Comparison of ENCODE assay signal across 9 cellular contexts in genomic region chr20:6007529-6008103, GRCh38. TPM values are rescaled to one million over a fixed set of nuclear protein-coding genes. Genes with fewer than 3 reads are reported as not detected.
A peak's percentile ranks its signal among the peaks of the same experiment; 100 is the strongest.
DNase-seq lines count a peak whose midpoint lies in the region; ATAC-seq and TF ChIP-seq lines count a peak whose summit lies in the region.
"Had no signal": no experiment of that assay in that cellular context is flagged by ENCODE, and none has a peak within 500 bp of the region (broad histone marks: within the 10 kb centered on the region; RNA-seq: fewer than 3 reads in every experiment).

No MANE protein-coding gene starts in this region.

- POLR2A ChIA-PET in HCT116 (lab: Charles Lee) = no interaction called here
- POLR2A ChIA-PET in WTC11 (lab: Charles Lee) = no interaction called here

- peak overlapping the region; percentile 95 for H3K4me3 Mint-ChIP-seq in WTC11

- no peak overlapping the region for H3K27ac Mint-ChIP-seq in WTC11

- peaks cover 12% of the 10 kb centered on the region for H3K4me1 Mint-ChIP-seq in WTC11

- H3K9me2 ChIP-seq in HCT116 (ENCODE audit: insufficient read depth) = no peaks in the 10 kb centered on the region

- CTCF ChIA-PET in HCT116 (lab: Charles Lee) = no interaction called here
- CTCF ChIA-PET in WTC11 (lab: Charles Lee) = no interaction called here

- H3K36me3 Mint-ChIP-seq in WTC11 = peaks cover 28% of the 10 kb centered on the region

- H3K4me1 ChIP-seq in HCT116 (ENCODE audit: control insufficient read depth in 1 of 2, insufficient read depth in 2 of 2, low read length in 2 of 2) = peaks cover 11 to 18% of the 10 kb centered on the region in 2 experiments
- no peaks in the 10 kb centered on the region for H3K4me1 ChIP-seq in right cardiac atrium (ENCODE audit: control insufficient read depth, insufficient read depth, low read length)
- peaks cover 35% of the 10 kb centered on the region for H3K4me1 ChIP-seq in smooth muscle cell (ENCODE audit: low read depth)

- RAD21 ChIA-PET in HCT116 (lab: Charles Lee; ENCODE audit: low non-redundant PET in 1 of 2, low total read pairs in 2 of 2, uncharacterized antibody in 2 of 2, unreplicated experiment in 2 of 2) = no interaction called here

- WGBS in right cardiac atrium = 32% methylated on average over 3 of the region's 3 CpGs
- 63% methylated on average over 3 of the region's 3 CpGs for WGBS in smooth muscle cell (ENCODE audit: low lambda C conversion rate)

- H3K27ac ChIP-seq in HCT116 (ENCODE audit: low read depth, low read length) (no peak overlapping the region), right cardiac atrium (ENCODE audit: low read length) (peak overlapping the region; percentile 39), smooth muscle cell (ENCODE audit: low read depth) (peak overlapping the region; percentile 56)

- DNase-seq in HCT116 (ENCODE audit: low read depth, low spot score) (no peak), WTC11 (ENCODE audit: low spot score) (no peak), right cardiac atrium (no peak), smooth muscle cell (lab: John Stamatoyannopoulos, UW; ENCODE audit: unreplicated experiment) (no peak), superior temporal gyrus (ENCODE audit: extremely low spot score) (no peak)
- DNase-seq: activated CD8-positive, alpha-beta memory T cell treated with anti-CD3 and anti-CD28 coated beads, Interleukin-2, amount 50 U/mL, for 48 hours had no signal

- peak overlapping the region; percentile 88 for H3K9ac ChIP-seq in HCT116 (ENCODE audit: low read length)
- peak overlapping the region; percentile 72 for H3K9ac ChIP-seq in smooth muscle cell (ENCODE audit: low read depth)

- TF ChIP-seq CTCF in HCT116 (IDR thresholded peaks at IDR 0.05 in 2 of 3, conservative IDR thresholded peaks at IDR 0.05 in 1 of 3; ENCODE audit: borderline replicate concordance in 1 of 3, insufficient read depth in 1 of 3, low read depth in 2 of 3, low read length in 2 of 3) (no peak), WTC11 (IDR thresholded peaks at IDR 0.05) (no peak), smooth muscle cell (IDR thresholded peaks at IDR 0.05; ENCODE audit: borderline replicate concordance, insufficient read depth, poor library complexity, severe bottlenecking) (no peak)

- H3K79me2 ChIP-seq in HCT116 (ENCODE audit: insufficient read depth, low read length) (peaks cover 57% of the 10 kb centered on the region), smooth muscle cell (ENCODE audit: low read depth) (peaks cover 60% of the 10 kb centered on the region)

- intact Hi-C loops in HCT116 (cut with micrococcal nuclease) (no loop called here), right cardiac atrium (cut with DNase I) (no loop called here)

- H3F3A ChIP-seq in smooth muscle cell (ENCODE audit: low read depth) = peaks cover 5% of the 10 kb centered on the region

- H3K4me3 ChIP-seq in HCT116 (replicated peaks in 1 of 2; ENCODE audit: low read depth in 1 of 2, low read length in 2 of 2) (peak overlapping the region; percentile 71 to 73), right cardiac atrium (ENCODE audit: low read length) (peak overlapping the region; percentile 92), smooth muscle cell (peak overlapping the region; percentile 89)

- H3K27me3 Mint-ChIP-seq in WTC11 (ENCODE audit: low read depth) = no peaks in the 10 kb centered on the region

- H3K9me3 ChIP-seq in HCT116 (ENCODE audit: control insufficient read depth in 1 of 2, insufficient read depth in 1 of 2, low read depth in 1 of 2, low read length in 2 of 2) (no peaks in the 10 kb centered on the region), right cardiac atrium (ENCODE audit: control insufficient read depth, low read length) (no peaks in the 10 kb centered on the region), smooth muscle cell (replicated peaks; ENCODE audit: low read depth) (no peaks in the 10 kb centered on the region)

- peak overlapping the region; percentile 79 for H3K4me2 ChIP-seq in HCT116 (ENCODE audit: low read length)
- peak overlapping the region; percentile 98 for H3K4me2 ChIP-seq in smooth muscle cell

- no peaks in the 10 kb centered on the region for H3K27me3 ChIP-seq in HCT116 (ENCODE audit: insufficient read depth, low read length)
- H3K27me3 ChIP-seq in right cardiac atrium (ENCODE audit: control insufficient read depth, insufficient read depth) = no peaks in the 10 kb centered on the region
- H3K27me3 ChIP-seq in smooth muscle cell (ENCODE audit: low read depth) = no peaks in the 10 kb centered on the region

- no peak overlapping the region for H2AFZ ChIP-seq in HCT116 (ENCODE audit: low read depth, low read length, poor library complexity, severe bottlenecking)
- H2AFZ ChIP-seq in smooth muscle cell (ENCODE audit: low read depth) = no peak overlapping the region

- peaks cover 23 to 27% of the 10 kb centered on the region in 2 experiments; a peak in 3 of 4 replicates for H3K36me3 ChIP-seq in HCT116 (ENCODE audit: control insufficient read depth in 1 of 2, insufficient read depth in 2 of 2, low read length in 2 of 2)
- peaks cover 16% of the 10 kb centered on the region for H3K36me3 ChIP-seq in smooth muscle cell (ENCODE audit: low read depth)

- H3K9me3 Mint-ChIP-seq in WTC11 = no peaks in the 10 kb centered on the region

- no peak for TF ChIP-seq RAD21 in HCT116 (IDR thresholded peaks at IDR 0.05; ENCODE audit: low read depth)

- no peak for TF ChIP-seq POLR2A in HCT116 (IDR thresholded peaks at IDR 0.05; ENCODE audit: borderline replicate concordance, extremely low read depth, insufficient read depth, insufficient read length)

- H4K20me1 ChIP-seq in HCT116 (ENCODE audit: insufficient read depth) (no peaks in the 10 kb centered on the region; the same call in 1 of the 2 replicates), smooth muscle cell (ENCODE audit: low read depth) (peaks cover 58% of the 10 kb centered on the region)

- no peak for ATAC-seq in HCT116
- no peak for ATAC-seq in WTC11
- no peak for ATAC-seq in right cardiac atrium
- no peak for ATAC-seq in HG03520 (IDR thresholded peaks at IDR 0.05; ENCODE audit: unreplicated experiment)
- no peak for ATAC-seq in GM19397 (IDR thresholded peaks at IDR 0.05; ENCODE audit: unreplicated experiment)
- ATAC-seq in HG03135 (IDR thresholded peaks at IDR 0.05; ENCODE audit: unreplicated experiment) = no peak

- no TSS peak for BruUV-seq in HCT116 (replicated peaks; lab: Mats Ljungman, UMichigan)

TF ChIP-seq in HCT116, 20 proteins besides CTCF, POLR2A, EP300 and RAD21 (continues in another document):
- no peak for TF ChIP-seq EGR1 (IDR thresholded peaks at IDR 0.05; ENCODE audit: low read depth)
- no peak for TF ChIP-seq EZH2phosphoT487 (IDR thresholded peaks at IDR 0.05; ENCODE audit: borderline replicate concordance)
- no peak for TF ChIP-seq POLR2AphosphoS5 (IDR thresholded peaks at IDR 0.05; ENCODE audit: low read depth, low read length)
- no peak for TF ChIP-seq ZNF274 (IDR thresholded peaks at IDR 0.05; ENCODE audit: low read depth, low read length)
- TF ChIP-seq SRF (IDR thresholded peaks at IDR 0.05; ENCODE audit: low read depth) = no peak

TF ChIP-seq in WTC11, 78 proteins besides CTCF, POLR2A, EP300 and RAD21:
- TF ChIP-seq TEAD1 (CRISPR knock-in tag; IDR thresholded peaks at IDR 0.05) (no peak), ZNF317 (CRISPR knock-in tag; IDR thresholded peaks at IDR 0.05; ENCODE audit: borderline replicate concordance, low read depth) (no peak), IRF2 (CRISPR knock-in tag; IDR thresholded peaks at IDR 0.05; ENCODE audit: borderline replicate concordance, low read depth) (no peak), GABPB1 (CRISPR knock-in tag; IDR thresholded peaks at IDR 0.05) (peak; percentile 49; the same call in 1 of the 2 replicates)
TF ChIP-seq in WTC11: peak in this region for 1.

RNA-seq across cellular contexts. Expression of gene CRLS1, which starts 1.7 kb away (rescaled TPM):
- total RNA-seq in HCT116 (2021; ENCODE audit: unreplicated experiment) (36.7 TPM), WTC11 (2021) (36.1 to 44.0 TPM (median 36.8 TPM) in 3 replicates), right cardiac atrium (10 to 100 TPM; 75.2 to 99.0 (median 80.7) TPM), smooth muscle cell (55.6 and 76.3 TPM in 2 replicates)
- 24.3 and 27.8 TPM in 2 replicates for polyA plus RNA-seq in HCT116 (2012)
- polyA plus RNA-seq in right cardiac atrium (115 TPM), smooth muscle cell (43.6 and 50.9 TPM in 2 replicates)

RNA-seq across cellular contexts. Expression of gene LRRN4, which starts 46.2 kb away (rescaled TPM):
- total RNA-seq in HCT116 (2021; ENCODE audit: unreplicated experiment) (0.10 TPM), WTC11 (2021) (0.32 to 0.64 TPM (median 0.48 TPM) in 3 replicates), right cardiac atrium (under 1 TPM; 0.11 to 0.77 (median 0.39) TPM), smooth muscle cell (0.67 and 3.9 TPM in 2 replicates)
- polyA plus RNA-seq in HCT116 (2012) = 0.17 and 0.24 TPM in 2 replicates
- polyA plus RNA-seq in right cardiac atrium (0.05 TPM), smooth muscle cell (3.9 and 5.7 TPM in 2 replicates)

RNA-seq across cellular contexts. Expression of gene MCM8, which starts 57.2 kb away (rescaled TPM):
- total RNA-seq in HCT116 (2021; ENCODE audit: unreplicated experiment) (21.9 TPM), WTC11 (2021) (28.0 to 29.5 TPM (median 29.5 TPM) in 3 replicates), right cardiac atrium (1 to 10 TPM; 6.5 to 8.4 (median 7.0) TPM), smooth muscle cell (5.5 and 7.8 TPM in 2 replicates)
- polyA plus RNA-seq in HCT116 (2012) = 5.6 and 8.4 TPM in 2 replicates
- polyA plus RNA-seq in right cardiac atrium (2.9 TPM), smooth muscle cell (2.8 and 3.7 TPM in 2 replicates)

RNA-seq across cellular contexts. Expression of gene TRMT6, which starts 57.3 kb away (rescaled TPM):
- total RNA-seq in HCT116 (2021; ENCODE audit: unreplicated experiment) (13.2 TPM), WTC11 (2021) (15.4 to 17.2 TPM (median 16.7 TPM) in 3 replicates), right cardiac atrium (10 to 100 TPM in 1 of 4 donors, 1 to 10 TPM in 3; 8.9 to 11.0 (median 9.5) TPM), smooth muscle cell (6.3 and 9.2 TPM in 2 replicates)
- 5.6 and 6.0 TPM in 2 replicates for polyA plus RNA-seq in HCT116 (2012)
- polyA plus RNA-seq in right cardiac atrium (7.6 TPM), smooth muscle cell (6.0 and 9.5 TPM in 2 replicates)
